16 cellular contexts compared by ENCODE assay signal in genomic region chr4:654871-655734, GRCh38. TPM values are rescaled to one million over a fixed set of nuclear protein-coding genes. Genes with fewer than 3 reads are reported as not detected.
"Had no signal": no experiment of that assay in that cellular context is flagged by ENCODE, and none has a peak within 500 bp of the region (broad histone marks: within the 10 kb centered on the region; RNA-seq: fewer than 3 reads in every experiment).

No MANE protein-coding gene starts in this region.

- H3K27ac Mint-ChIP-seq: activated CD4-positive, alpha-beta T cell treated with anti-CD3 and anti-CD28 coated beads, Interleukin-2, amount 10 ng/mL, durations not matched to agents 24 days and 14 days; activated naive CD4-positive, alpha-beta T cell treated with anti-CD3 and anti-CD28 coated beads, Interleukin-2, amount 10 ng/mL, durations not matched to agents 7 days and 5 days; activated T-helper 17 cell treated with anti-CD3 and anti-CD28 coated beads, Interleukin-2, amount 50 U/mL, for 72 hours; T-helper 1 cell treated with Interleukin-12 subunit alpha and Interleukin-12 subunit beta and Interleukin-4 antibody, amounts not matched to agents 30 μg/mL and 1 μg/mL, for 36 hours had no signal

- H3K4me3 ChIP-seq: esophagus muscularis mucosa, prostate gland had no signal

- H3K27me3 Mint-ChIP-seq: activated CD4-positive, alpha-beta T cell treated with anti-CD3 and anti-CD28 coated beads, Interleukin-2, amount 10 ng/mL, durations not matched to agents 24 days and 14 days; activated T-helper 17 cell treated with anti-CD3 and anti-CD28 coated beads, Interleukin-2, amount 50 U/mL, for 72 hours had no signal

- H3K4me3 Mint-ChIP-seq: activated CD4-positive, alpha-beta T cell treated with anti-CD3 and anti-CD28 coated beads, Interleukin-2, amount 10 ng/mL, durations not matched to agents 24 days and 14 days; activated naive CD4-positive, alpha-beta T cell treated with anti-CD3 and anti-CD28 coated beads, Interleukin-2, amount 10 ng/mL, durations not matched to agents 7 days and 5 days; activated T-helper 17 cell treated with anti-CD3 and anti-CD28 coated beads, Interleukin-2, amount 50 U/mL, for 72 hours; T-helper 1 cell treated with Interleukin-12 subunit alpha and Interleukin-12 subunit beta and Interleukin-4 antibody, amounts not matched to agents 30 μg/mL and 1 μg/mL, for 36 hours had no signal

- H3K9me3 ChIP-seq: esophagus muscularis mucosa, prostate gland had no signal

- H3K9me3 Mint-ChIP-seq: activated CD4-positive, alpha-beta T cell treated with anti-CD3 and anti-CD28 coated beads, Interleukin-2, amount 10 ng/mL, durations not matched to agents 24 days and 14 days; activated T-helper 17 cell treated with anti-CD3 and anti-CD28 coated beads, Interleukin-2, amount 50 U/mL, for 72 hours had no signal

- H3K4me1 ChIP-seq: prostate gland had no signal

- H3K27me3 ChIP-seq: brain microvascular endothelial cell had no signal

- ATAC-seq: activated T-helper 17 cell treated with anti-CD3 and anti-CD28 coated beads, Interleukin-2, amount 50 U/mL, for 72 hours; left lobe of liver; sciatic nerve; SK-N-SH treated with all-trans-retinoic acid at 6 μM for 48 hours had no signal

- H3K36me3 ChIP-seq: brain microvascular endothelial cell, esophagus muscularis mucosa, prostate gland had no signal

- H3K4me1 Mint-ChIP-seq: activated CD4-positive, alpha-beta T cell treated with anti-CD3 and anti-CD28 coated beads, Interleukin-2, amount 10 ng/mL, durations not matched to agents 24 days and 14 days; activated naive CD4-positive, alpha-beta T cell treated with anti-CD3 and anti-CD28 coated beads, Interleukin-2, amount 10 ng/mL, durations not matched to agents 7 days and 5 days; activated T-helper 17 cell treated with anti-CD3 and anti-CD28 coated beads, Interleukin-2, amount 50 U/mL, for 72 hours had no signal

- DNase-seq: activated CD4-positive, alpha-beta T cell treated with anti-CD3 and anti-CD28 coated beads, Interleukin-2, amount 10 ng/mL, durations not matched to agents 24 days and 14 days; activated CD8-positive, alpha-beta memory T cell treated with anti-CD3 and anti-CD28 coated beads for 24 hours; activated naive CD4-positive, alpha-beta T cell treated with anti-CD3 and anti-CD28 coated beads, Interleukin-2, amount 10 ng/mL, durations not matched to agents 7 days and 5 days; brain microvascular endothelial cell; foreskin fibroblast; mesendoderm; stimulated activated CD4-positive, alpha-beta T cell treated with anti-CD3 and anti-CD28 coated beads, Interleukin-12 subunit alpha, Interleukin-12 subunit beta, amount 100 ng/mL, for 4 hours; stimulated activated naive CD4-positive, alpha-beta T cell treated with Interleukin-2 at 50 U/mL for 16 hours had no signal

- H3K27ac ChIP-seq: brain microvascular endothelial cell, esophagus muscularis mucosa, prostate gland had no signal

RNA-seq across cellular contexts. Expression of gene SLC49A3, which starts 33.8 kb away (rescaled TPM):
- total RNA-seq: myocyte had no signal
